ENCODE assay signal across 11 cellular contexts in the genomic region with DNA sequence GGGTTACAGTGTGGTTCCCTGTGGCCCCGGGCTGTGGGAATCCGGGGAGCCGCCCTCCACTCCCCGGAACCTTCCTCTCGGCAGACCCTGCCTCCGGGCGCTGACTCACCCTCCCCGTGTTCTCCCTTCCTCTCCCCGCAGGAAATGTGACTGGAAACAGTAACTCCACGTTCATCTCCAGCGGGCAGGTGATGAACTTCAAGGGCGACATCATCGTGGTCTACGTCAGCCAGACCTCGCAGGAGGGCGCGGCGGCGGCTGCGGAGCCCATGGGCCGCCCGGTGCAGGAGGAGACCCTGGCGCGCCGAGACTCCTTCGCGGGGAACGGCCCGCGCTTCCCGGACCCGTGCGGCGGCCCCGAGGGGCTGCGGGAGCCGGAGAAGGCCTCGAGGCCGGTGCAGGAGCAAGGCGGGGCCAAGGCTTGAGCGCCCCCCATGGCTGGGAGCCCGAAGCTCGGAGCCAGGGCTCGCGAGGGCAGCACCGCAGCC. TPM values are rescaled to one million over a fixed set of nuclear protein-coding genes. Genes with fewer than 3 reads are reported as not detected.
DNase-seq lines count a peak whose midpoint lies in the region; ATAC-seq, FAIRE-seq and TF ChIP-seq lines count a peak whose summit lies in the region.
"Had no signal": no experiment of that assay in that cellular context is flagged by ENCODE, and none has a peak within 500 bp of the region (broad histone marks: within the 10 kb centered on the region; RNA-seq: fewer than 3 reads in every experiment).

No MANE protein-coding gene starts in this region.

- DNase-seq in right lobe of liver, result no peak
- DNase-seq in HepG2 (ENCODE audit: low spot score), result no peak
- peak; percentile 19 for DNase-seq in dermis blood vessel endothelial cell
- DNase-seq in left kidney (ENCODE audit: low read depth, low spot score), result peak; percentile 33
- DNase-seq in vagina (ENCODE audit: extremely low spot score in 2 of 2), result no peak
- no peak for DNase-seq in SKM-1 (lab: John Stamatoyannopoulos, UW; ENCODE audit: unreplicated experiment)
- no peak for DNase-seq in AG08396 (ENCODE audit: low spot score)
- no peak for DNase-seq in prostate gland (ENCODE audit: low spot score)
- DNase-seq: cortex of kidney, NCI-H1105 had no signal

- BruUV-seq in HepG2 (replicated peaks; lab: Mats Ljungman, UMichigan), result no TSS peak

- H3K9me3 ChIP-seq in right lobe of liver (no peaks in the 10 kb centered on the region), HepG2 (ENCODE audit: low read length) (no peaks in the 10 kb centered on the region), vagina (no peaks in the 10 kb centered on the region), prostate gland (no peaks in the 10 kb centered on the region)
- H3K9me3 ChIP-seq: tibial nerve had no signal

- FAIRE-seq in HepG2 (lab: Jason Lieb, UNC), result no peak

- H3K4me3 ChIP-seq in right lobe of liver (peak overlapping the region; percentile 15 to 38 (median 16)), HepG2 (replicated peaks in 1 of 3; ENCODE audit: insufficient read depth in 1 of 3, low read depth in 2 of 3, low read length in 3 of 3) (no peak overlapping the region), vagina (peak overlapping the region; percentile 18), prostate gland (no peak overlapping the region)

- H3K27ac ChIP-seq in right lobe of liver (no peak overlapping the region), HepG2 (ENCODE audit: extremely low read length, insufficient read depth, low read length) (no peak overlapping the region), vagina (no peak overlapping the region), prostate gland (no peak overlapping the region)
- H3K27ac ChIP-seq: tibial nerve had no signal

- peaks cover 0 to 4% (median 0%) of the 10 kb centered on the region in 4 donors for H3K4me1 ChIP-seq in right lobe of liver
- H3K4me1 ChIP-seq in HepG2 (ENCODE audit: insufficient read depth, low read length), result peaks cover 27% of the 10 kb centered on the region
- no peaks in the 10 kb centered on the region for H3K4me1 ChIP-seq in vagina
- H3K4me1 ChIP-seq in prostate gland (replicated peaks), result no peaks in the 10 kb centered on the region
- H3K4me1 ChIP-seq: tibial nerve had no signal

- CTCF ChIA-PET in HepG2 (lab: Yijun Ruan, JAX; ENCODE audit: low intra/inter-chr PET ratio, low total read pairs), result no interaction called here

- POLR2A ChIA-PET in HepG2 (lab: Yijun Ruan, JAX), result no interaction called here

- TF ChIP-seq EP300 in HepG2 (IDR thresholded peaks at IDR 0.05; ENCODE audit: low read depth in 2 of 2, low read length in 2 of 2), result no peak
- TF ChIP-seq EP300 in HepG2 (CRISPR knock-in tag; IDR thresholded peaks at IDR 0.05; ENCODE audit: borderline replicate concordance), result no peak

- intact Hi-C loops in right lobe of liver (cut with DNase I) (no loop called here), HepG2 (cut with micrococcal nuclease; ENCODE audit: unreplicated experiment) (no loop called here), vagina (cut with DNase I) (no loop called here), prostate gland (cut with DNase I) (no loop called here)

- in situ Hi-C loops in HepG2 (cut with HindIII; ENCODE audit: extremely low pct_ligation_motif_present, low pct_unique_long_range_greater_than_20kb), result no loop called here

- H3K27me3 ChIP-seq in right lobe of liver (peaks cover 0 to 6% of the 10 kb centered on the region in 2 donors), HepG2 (ENCODE audit: control insufficient read depth in 1 of 2, insufficient read depth in 2 of 2, low read length in 2 of 2) (no peaks in the 10 kb centered on the region; a peak in 1 of 5 replicates), vagina (no peaks in the 10 kb centered on the region), prostate gland (replicated peaks; ENCODE audit: insufficient read depth) (no peaks in the 10 kb centered on the region)
- H3K27me3 ChIP-seq: tibial nerve had no signal

- TF ChIP-seq CTCF in right lobe of liver (IDR thresholded peaks at IDR 0.05), result no peak
- TF ChIP-seq CTCF in HepG2 (CRISPR knock-in tag; IDR thresholded peaks at IDR 0.05), result no peak
- no peak for TF ChIP-seq CTCF in vagina (IDR thresholded peaks at IDR 0.05)
- no peak for TF ChIP-seq CTCF in prostate gland (IDR thresholded peaks at IDR 0.05)

- TF ChIP-seq POLR2A in right lobe of liver (IDR thresholded peaks at IDR 0.05), result no peak
- TF ChIP-seq POLR2A in HepG2 (IDR thresholded peaks at IDR 0.05; ENCODE audit: insufficient read depth in 1 of 2, low read depth in 2 of 2, low read length in 2 of 2), result no peak
- no peak for TF ChIP-seq POLR2A in vagina (IDR thresholded peaks at IDR 0.05)
- TF ChIP-seq POLR2A in prostate gland (IDR thresholded peaks at IDR 0.05), result no peak

- no peaks in the 10 kb centered on the region for H4K20me1 ChIP-seq in HepG2 (ENCODE audit: insufficient read depth, low read length)

- 53% methylated on average over 11 of the region's 46 CpGs for WGBS in right lobe of liver (ENCODE audit: insufficient coverage, low coverage, low lambda C conversion rate, missing lambda C conversion rate)
- WGBS in HepG2 (ENCODE audit: low lambda C conversion rate), result 97% methylated on average over 46 of the region's 46 CpGs
- WGBS in prostate gland, result 89% methylated on average over 46 of the region's 46 CpGs

- no peaks in the 10 kb centered on the region for H3K79me2 ChIP-seq in HepG2 (ENCODE audit: insufficient read depth, low read length)

- H2AFZ ChIP-seq in HepG2 (ENCODE audit: low read length), result no peak overlapping the region

- H3K36me3 ChIP-seq in right lobe of liver (no peaks in the 10 kb centered on the region), HepG2 (replicated peaks in 1 of 2; ENCODE audit: control insufficient read depth in 1 of 2, insufficient read depth in 2 of 2, low read length in 2 of 2) (0 out of 5 replicates have a peak, but pooled peaks cover 0 to 2% of the 10 kb centered on the region in 2 experiments), vagina (no peaks in the 10 kb centered on the region), prostate gland (no peaks in the 10 kb centered on the region)
- H3K36me3 ChIP-seq: tibial nerve had no signal

- peak in 2 of 4 donors; percentile 33 to 45 for ATAC-seq in right lobe of liver
- no peak for ATAC-seq in HepG2

- no peak overlapping the region for H3K4me2 ChIP-seq in HepG2 (ENCODE audit: low read depth, low read length)

- H3K9ac ChIP-seq in HepG2 (ENCODE audit: insufficient read depth, low read depth, low read length), result no peak overlapping the region

- no peak for TF ChIP-seq RAD21 in HepG2 (CRISPR knock-in tag; IDR thresholded peaks at IDR 0.05)

TF ChIP-seq in HepG2, 621 proteins besides CTCF, POLR2A, EP300 and RAD21:
- TF ChIP-seq, protein P1, sequence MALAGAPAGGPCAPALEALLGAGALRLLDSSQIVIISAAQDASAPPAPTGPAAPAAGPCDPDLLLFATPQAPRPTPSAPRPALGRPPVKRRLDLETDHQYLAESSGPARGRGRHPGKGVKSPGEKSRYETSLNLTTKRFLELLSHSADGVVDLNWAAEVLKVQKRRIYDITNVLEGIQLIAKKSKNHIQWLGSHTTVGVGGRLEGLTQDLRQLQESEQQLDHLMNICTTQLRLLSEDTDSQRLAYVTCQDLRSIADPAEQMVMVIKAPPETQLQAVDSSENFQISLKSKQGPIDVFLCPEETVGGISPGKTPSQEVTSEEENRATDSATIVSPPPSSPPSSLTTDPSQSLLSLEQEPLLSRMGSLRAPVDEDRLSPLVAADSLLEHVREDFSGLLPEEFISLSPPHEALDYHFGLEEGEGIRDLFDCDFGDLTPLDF (CRISPR knock-in tag; IDR thresholded peaks at IDR 0.05), result no peak
- TF ChIP-seq KAT8 (CRISPR knock-in tag; IDR thresholded peaks at IDR 0.05) (no peak), SIX1 (CRISPR knock-in tag; IDR thresholded peaks at IDR 0.05; ENCODE audit: borderline replicate concordance) (no peak), FOXP1 (IDR thresholded peaks at IDR 0.05) (no peak), FOXP1 (CRISPR knock-in tag; IDR thresholded peaks at IDR 0.05) (no peak)

RNA-seq across cellular contexts. Expression of a gene that starts 59.5 kb away (rescaled TPM):
- total RNA-seq in right lobe of liver, result 1 to 10 TPM in 3 of 6 experiments, under 1 TPM in 3; 0.27 to 2.1 (median 0.81) TPM
- total RNA-seq in HepG2 (2016; rRNA removed; fragmentation: Illumina TruSeq; extraction: Trizol), result 3.6 and 4.6 TPM in 2 replicates
- total RNA-seq in HepG2 (2016; cell fraction: cytosol; rRNA removed; fragmentation: Illumina TruSeq; extraction: Trizol; ENCODE audit: low read depth), result 2.4 and 4.4 TPM in 2 replicates
- total RNA-seq in HepG2 (2016; cell fraction: insoluble cytoplasmic fraction; rRNA removed; fragmentation: Illumina TruSeq; extraction: Trizol), result 4.2 and 4.6 TPM in 2 replicates
- 2.7 and 3.6 TPM in 2 replicates for total RNA-seq in HepG2 (2016; cell fraction: membrane; rRNA removed; fragmentation: Illumina TruSeq; extraction: Trizol)
- total RNA-seq in HepG2 (2016; cell fraction: nucleus; rRNA removed; fragmentation: Illumina TruSeq; extraction: Trizol), result 7.2 and 7.4 TPM in 2 replicates
- polyA plus RNA-seq in HepG2 (2011; rRNA removed), result 6.4 and 8.2 TPM in 2 replicates
- polyA plus RNA-seq in HepG2 (2011; cell fraction: cytosol; rRNA removed), result 5.6 and 6.7 TPM in 2 replicates
- 8.3 and 10.7 TPM in 2 replicates for polyA plus RNA-seq in HepG2 (2011; cell fraction: nucleus; rRNA removed)
- polyA plus RNA-seq in HepG2 (2012), result 1.2 and 2.9 TPM in 2 replicates
- 1.3 and 2.0 TPM in 2 replicates for polyA plus RNA-seq in HepG2 (2016; cell fraction: cytosol; fragmentation: Illumina TruSeq; extraction: Trizol; ENCODE audit: low read depth)
- polyA plus RNA-seq in HepG2 (2016; cell fraction: insoluble cytoplasmic fraction; fragmentation: Illumina TruSeq; extraction: Trizol; ENCODE audit: low read depth), result 2.5 and 2.7 TPM in 2 replicates
- 2.9 and 3.0 TPM in 2 replicates for polyA plus RNA-seq in HepG2 (2016; cell fraction: membrane; fragmentation: Illumina TruSeq; extraction: Trizol; ENCODE audit: low read depth)
- 12.9 and 13.2 TPM in 2 replicates for polyA plus RNA-seq in HepG2 (2016; cell fraction: nucleus; fragmentation: Illumina TruSeq; extraction: Trizol; ENCODE audit: insufficient read depth, low read depth)
- polyA minus RNA-seq in HepG2 (2011; rRNA and poly(A)+ RNA removed; ENCODE audit: low replicate concordance), result 6.1 and 14.1 TPM in 2 replicates
- 6.1 and 7.0 TPM in 2 replicates for polyA minus RNA-seq in HepG2 (2011; cell fraction: cytosol; rRNA and poly(A)+ RNA removed)
- polyA minus RNA-seq in HepG2 (2011; cell fraction: nucleus; rRNA and poly(A)+ RNA removed), result 8.5 and 10.9 TPM in 2 replicates
- 30.3 and 41.7 TPM in 2 replicates for total RNA-seq in dermis blood vessel endothelial cell
- total RNA-seq in vagina, result 3.9 TPM
- 10 to 100 TPM in 1 of 2 donors, 1 to 10 TPM in 1; 6.1 to 10.2 TPM for total RNA-seq in prostate gland

Comparison
In these comparisons a context has a peak if more than half of its experiments do, and no peak if none do; other contexts are left out.
1. H3K4me3 ChIP-seq: peak in right lobe of liver (3 of 3) and vagina (2 of 2); none in HepG2 (0 of 3) and prostate gland (0 of 2).
2. DNase-seq: peak in dermis blood vessel endothelial cell (single experiment) and left kidney (single experiment); none in right lobe of liver (0 of 3), HepG2 (single experiment), vagina (0 of 2), SKM-1 (single experiment), AG08396 (single experiment) and prostate gland (single experiment).